8 cellular contexts compared by ENCODE assay signal in the genomic region with DNA sequence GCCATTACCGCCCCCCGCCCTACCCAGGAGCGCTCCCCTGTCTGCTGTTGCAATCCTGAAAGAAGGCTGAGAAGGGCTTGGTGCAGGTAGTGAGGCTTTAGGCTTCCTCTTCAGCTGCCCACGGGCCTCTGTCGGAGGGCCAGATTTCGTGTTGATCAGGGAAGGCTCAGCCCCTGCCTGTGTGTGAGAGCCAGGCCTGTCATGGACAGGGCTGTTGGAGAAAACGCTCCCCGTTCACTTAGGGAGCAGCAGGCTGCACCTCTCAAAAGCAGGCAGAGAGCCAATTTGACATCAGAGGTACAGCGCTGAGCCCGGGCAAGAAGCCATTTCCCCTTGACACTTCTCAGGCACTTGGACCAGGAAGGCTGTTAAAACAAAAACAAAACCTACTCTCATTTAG. TPM values are rescaled to one million over a fixed set of nuclear protein-coding genes. Genes with fewer than 3 reads are reported as not detected.
DNase-seq lines count a peak whose midpoint lies in the region; ATAC-seq and TF ChIP-seq lines count a peak whose summit lies in the region.
"Had no signal": no experiment of that assay in that cellular context is flagged by ENCODE, and none has a peak within 500 bp of the region (broad histone marks: within the 10 kb centered on the region; RNA-seq: fewer than 3 reads in every experiment).

No MANE protein-coding gene starts in this region.

- in situ Hi-C loops in transverse colon (cut with MboI; ENCODE audit: low pct_ligation_motif_present in 1 of 4, low pct_unique_long_range_greater_than_20kb in 1 of 4, low sequenced_read_pairs in 3 of 4): loop anchor here (5.0 to 25.0 kb wide), 6 partner anchors 223 to 830 kb away; a partner anchor contains a TSS

- no peak overlapping the region for H3K4me2 ChIP-seq in OCI-LY7 (ENCODE audit: low read length)

- ATAC-seq in GM19372 (IDR thresholded peaks at IDR 0.05; ENCODE audit: low read depth, unreplicated experiment) (peak; percentile 35), HG02798 (IDR thresholded peaks at IDR 0.05; ENCODE audit: poor library complexity, unreplicated experiment) (peak; percentile 20), mucosa of descending colon (peak; percentile 5)

- H3K36me3 ChIP-seq in OCI-LY7 (ENCODE audit: insufficient read depth, low read length): no peaks in the 10 kb centered on the region
- no peaks in the 10 kb centered on the region for H3K36me3 ChIP-seq in mucosa of descending colon (ENCODE audit: low read depth)
- no peaks in the 10 kb centered on the region for H3K36me3 ChIP-seq in transverse colon
- no peaks in the 10 kb centered on the region for H3K36me3 ChIP-seq in esophagus squamous epithelium
- H3K36me3 ChIP-seq: tibial artery had no signal

- no peak for TF ChIP-seq EP300 in transverse colon (IDR thresholded peaks at IDR 0.05; ENCODE audit: low read depth)

- 45% methylated on average over 9 of the region's 10 CpGs; no CpG with 5 or more reads in 1 of the 2 donors for WGBS in transverse colon (ENCODE audit: low coverage in 1 of 2), 2 donors
- 0% methylated on average over 1 to 2 of the region's 10 CpGs for WGBS in esophagus squamous epithelium, 2 donors

- H3K27ac ChIP-seq in OCI-LY7 (ENCODE audit: low read depth, low read length, poor library complexity, severe bottlenecking) (no peak overlapping the region), transverse colon (no peak overlapping the region), esophagus squamous epithelium (no peak overlapping the region)
- H3K27ac ChIP-seq: tibial artery had no signal

- TF ChIP-seq POLR2A in transverse colon (IDR thresholded peaks at IDR 0.05) (no peak), esophagus squamous epithelium (IDR thresholded peaks at IDR 0.05) (no peak)

- no peak for DNase-seq in OCI-LY7 (ENCODE audit: low spot score)
- DNase-seq in mucosa of descending colon: no peak
- no peak for DNase-seq in HEK293T (ENCODE audit: extremely low spot score)
- no peak for DNase-seq in transverse colon
- DNase-seq in esophagus squamous epithelium (lab: John Stamatoyannopoulos, UW): no peak

- H3K4me1 ChIP-seq in OCI-LY7 (ENCODE audit: insufficient read depth, low read length, poor library complexity, severe bottlenecking): no peaks in the 10 kb centered on the region
- peaks cover 13% of the 10 kb centered on the region for H3K4me1 ChIP-seq in mucosa of descending colon (ENCODE audit: low read depth)
- H3K4me1 ChIP-seq in transverse colon: peaks cover 0 to 17% (median 4%) of the 10 kb centered on the region in 4 donors
- H3K4me1 ChIP-seq in esophagus squamous epithelium: peaks cover 8 to 28% (median 13%) of the 10 kb centered on the region in 3 donors

- H3K9me3 ChIP-seq in OCI-LY7 (ENCODE audit: low read length): no peaks in the 10 kb centered on the region
- no peaks in the 10 kb centered on the region for H3K9me3 ChIP-seq in mucosa of descending colon
- no peaks in the 10 kb centered on the region for H3K9me3 ChIP-seq in transverse colon
- H3K9me3 ChIP-seq in esophagus squamous epithelium: no peaks in the 10 kb centered on the region
- H3K9me3 ChIP-seq: tibial artery had no signal

- H2AFZ ChIP-seq in OCI-LY7 (ENCODE audit: low read length): 0 out of 2 replicates have a peak overlapping the region, but pooled peaks have one; percentile 27

- BruUV-seq in OCI-LY7 (replicated peaks; lab: Mats Ljungman, UMichigan): no TSS peak

- intact Hi-C loops in OCI-LY7 (cut with micrococcal nuclease; ENCODE audit: unreplicated experiment): loop anchor here (1.0 to 2.0 kb wide), 2 partner anchors 470 to 537 kb away; no protein-coding TSS in a partner anchor
- intact Hi-C loops in mucosa of descending colon (cut with DNase I, micrococcal nuclease): loop anchor here (10.0 kb wide), 1 partner anchor 473 kb away; no protein-coding TSS in a partner anchor
- intact Hi-C loops in transverse colon (cut with DNase I; ENCODE audit: low total_unique reads): loop anchor here (10.0 kb wide), 2 partner anchors 227 to 473 kb away; no protein-coding TSS in a partner anchor
- intact Hi-C loops in esophagus squamous epithelium (cut with DNase I): loop anchor here (5.0 kb wide), 1 partner anchor 470 kb away; no protein-coding TSS in a partner anchor

- no peaks in the 10 kb centered on the region for H4K20me1 ChIP-seq in OCI-LY7 (ENCODE audit: insufficient read depth, low read length)

- H3K4me3 ChIP-seq in OCI-LY7 (ENCODE audit: low read depth, low read length, poor library complexity, severe bottlenecking) (no peak overlapping the region), mucosa of descending colon (no peak overlapping the region), transverse colon (peak overlapping the region in 1 of 4 donors; percentile 9), esophagus squamous epithelium (peak overlapping the region in 1 of 4 donors; percentile 34)
- H3K4me3 ChIP-seq: tibial artery had no signal

- no peaks in the 10 kb centered on the region for H3K9me2 ChIP-seq in OCI-LY7 (ENCODE audit: insufficient read depth, low read length)

- no peaks in the 10 kb centered on the region for H3K27me3 ChIP-seq in transverse colon
- H3K27me3 ChIP-seq in esophagus squamous epithelium: no peaks in the 10 kb centered on the region

- no peak for TF ChIP-seq CTCF in OCI-LY7 (conservative IDR thresholded peaks at IDR 0.05; ENCODE audit: low read length)
- TF ChIP-seq CTCF in mucosa of descending colon (IDR thresholded peaks at IDR 0.05): no peak
- TF ChIP-seq CTCF in transverse colon (IDR thresholded peaks at IDR 0.05): no peak
- TF ChIP-seq CTCF in esophagus squamous epithelium (IDR thresholded peaks at IDR 0.05): no peak

- CTCF ChIA-PET in OCI-LY7 (lab: Charles Lee; ENCODE audit: unreplicated experiment) (interaction anchor here (3.9 kb wide), 1 partner anchor 471 kb away, joined by 34 read pairs; no protein-coding TSS in a partner anchor), HEK293T (lab: Yijun Ruan, JAX) (interaction anchor here (0.6 to 1.9 kb wide), 6 partner anchors 63 to 584 kb away, joined by 3 to 13 read pairs (median 4); no protein-coding TSS in a partner anchor)

- POLR2A ChIA-PET in OCI-LY7 (lab: Charles Lee) (interaction anchor here (1.9 kb wide), 1 partner anchor 471 kb away, joined by 5 read pairs; no protein-coding TSS in a partner anchor), HEK293T (lab: Yijun Ruan, JAX) (no interaction called here)

- no peaks in the 10 kb centered on the region for H3K79me2 ChIP-seq in OCI-LY7 (ENCODE audit: insufficient read depth, low read depth, low read length)

TF ChIP-seq in HEK293T, 16 proteins besides CTCF, POLR2A, EP300 and RAD21:
- TF ChIP-seq ARNT (IDR thresholded peaks at IDR 0.05) (no peak), L3MBTL2 (conservative IDR thresholded peaks at IDR 0.05) (no peak), HDGF (IDR thresholded peaks at IDR 0.05; ENCODE audit: borderline replicate concordance) (no peak), ZNF384 (IDR thresholded peaks at IDR 0.05) (no peak), NFRKB (IDR thresholded peaks at IDR 0.05) (no peak), FOXM1 (IDR thresholded peaks at IDR 0.05; ENCODE audit: borderline replicate concordance) (no peak), ELF4 (IDR thresholded peaks at IDR 0.05) (no peak), SP1 (IDR thresholded peaks at IDR 0.05) (no peak), TARDBP (IDR thresholded peaks at IDR 0.05) (no peak)
TF ChIP-seq in HEK293T: peak in this region for 0.

RNA-seq across cellular contexts. Expression of a gene that starts 19.0 kb away (rescaled TPM):
- total RNA-seq in OCI-LY7 (2014; rRNA removed; shearing (Covaris generic)): 0.39 TPM in 1 of 2 replicates, not detected in the other
- not detected in 2 replicates for total RNA-seq in OCI-LY7 (2022)
- not detected for total RNA-seq in mucosa of descending colon
- not detected for total RNA-seq in transverse colon
- total RNA-seq in esophagus squamous epithelium: not detected

RNA-seq across cellular contexts. Expression of a gene that starts 35.1 kb away (rescaled TPM):
- not detected in 2 replicates for total RNA-seq in OCI-LY7 (2014; rRNA removed; shearing (Covaris generic))
- not detected in 2 replicates for total RNA-seq in OCI-LY7 (2022)
- total RNA-seq in mucosa of descending colon: not detected
- not detected for total RNA-seq in transverse colon
- not detected for total RNA-seq in esophagus squamous epithelium
